Comparison of ENCODE assay signal across 8 cellular contexts in genomic region chr7:14691597-14692203, GRCh38.
DNase-seq lines count a peak whose midpoint lies in the region; ATAC-seq and TF ChIP-seq lines count a peak whose summit lies in the region.

No MANE protein-coding gene starts in this region.

- peak; percentile 84 for TF ChIP-seq CTCF in CD8-positive, alpha-beta T cell (IDR thresholded peaks at IDR 0.05)

- H3K4me1 ChIP-seq in CD8-positive, alpha-beta T cell (ENCODE audit: insufficient read depth, low read length): no peaks in the 10 kb centered on the region
- H3K4me1 ChIP-seq in effector memory CD4-positive, alpha-beta T cell (ENCODE audit: control insufficient read depth, insufficient read depth, low read length, poor library complexity, severe bottlenecking): no peaks in the 10 kb centered on the region

- H3K27ac Mint-ChIP-seq in CD8-positive, alpha-beta T cell: no peak overlapping the region
- no peak overlapping the region for H3K27ac Mint-ChIP-seq in activated CD4-positive, alpha-beta T cell treated with anti-CD3 and anti-CD28 coated beads, Interleukin-2, amount 10 ng/mL, durations not matched to agents 7 days and 5 days

- POLR2A ChIA-PET in CD8-positive, alpha-beta T cell (lab: Charles Lee): no interaction called here
- POLR2A ChIA-PET in activated CD4-positive, alpha-beta T cell treated with anti-CD3 and anti-CD28 coated beads, Interleukin-2, amount 10 ng/mL, durations not matched to agents 7 days and 5 days (lab: Charles Lee): no interaction called here

- H3K27ac ChIP-seq in CD8-positive, alpha-beta T cell (ENCODE audit: low read depth, low read length): no peak overlapping the region
- no peak overlapping the region for H3K27ac ChIP-seq in effector memory CD4-positive, alpha-beta T cell (ENCODE audit: insufficient read depth, low read length, poor library complexity, severe bottlenecking)

- CTCF ChIA-PET in CD8-positive, alpha-beta T cell (lab: Charles Lee): interaction anchor here (0.7 to 2.4 kb wide), 14 partner anchors 8 to 1416 kb away, joined by 3 to 16 read pairs (median 5); no protein-coding TSS in a partner anchor
- CTCF ChIA-PET in activated CD4-positive, alpha-beta T cell treated with anti-CD3 and anti-CD28 coated beads, Interleukin-2, amount 10 ng/mL, durations not matched to agents 7 days and 5 days (lab: Charles Lee): no interaction called here

- H3K9me3 ChIP-seq in CD8-positive, alpha-beta T cell (ENCODE audit: low read length): no peaks in the 10 kb centered on the region
- H3K9me3 ChIP-seq in effector memory CD4-positive, alpha-beta T cell (ENCODE audit: control insufficient read depth, low read length): no peaks in the 10 kb centered on the region

- no peaks in the 10 kb centered on the region for H3K27me3 ChIP-seq in CD8-positive, alpha-beta T cell (ENCODE audit: insufficient read depth, low read length)
- peaks cover 3% of the 10 kb centered on the region for H3K27me3 ChIP-seq in effector memory CD4-positive, alpha-beta T cell (replicated peaks; ENCODE audit: control insufficient read depth, insufficient read depth, low read length, poor library complexity, severe bottlenecking)

- H3K4me1 Mint-ChIP-seq in CD8-positive, alpha-beta T cell (ENCODE audit: low read depth): no peaks in the 10 kb centered on the region
- H3K4me1 Mint-ChIP-seq in activated CD4-positive, alpha-beta T cell treated with anti-CD3 and anti-CD28 coated beads, Interleukin-2, amount 10 ng/mL, durations not matched to agents 7 days and 5 days: no peaks in the 10 kb centered on the region

- no peaks in the 10 kb centered on the region for H3K27me3 Mint-ChIP-seq in CD8-positive, alpha-beta T cell (ENCODE audit: low read depth)
- H3K27me3 Mint-ChIP-seq in activated CD4-positive, alpha-beta T cell treated with anti-CD3 and anti-CD28 coated beads, Interleukin-2, amount 10 ng/mL, durations not matched to agents 7 days and 5 days: no peaks in the 10 kb centered on the region

- DNase-seq in CD8-positive, alpha-beta T cell: peak; percentile 1 to 65 (median 28)
- DNase-seq in NCI-H1092 treated with DMSO at 0.1 percent for 48 hours (lab: John Stamatoyannopoulos, UW) (peak; percentile 65), midbrain (lab: John Stamatoyannopoulos, UW) (peak; percentile 57)
- DNase-seq in activated CD4-positive, alpha-beta T cell treated with anti-CD3 and anti-CD28 coated beads, Interleukin-2, amount 10 ng/mL, durations not matched to agents 7 days and 5 days: peak; percentile 41
- DNase-seq in effector memory CD4-positive, alpha-beta T cell: peak in 2 of 3 donors; percentile 2 to 18
- DNase-seq in stimulated activated naive CD4-positive, alpha-beta T cell treated with Interleukin-2 at 50 U/mL for 16 hours (lab: John Stamatoyannopoulos, UW): peak; percentile 17

- H3K36me3 ChIP-seq in CD8-positive, alpha-beta T cell (ENCODE audit: insufficient read depth, low read length): no peaks in the 10 kb centered on the region
- H3K36me3 ChIP-seq in effector memory CD4-positive, alpha-beta T cell (ENCODE audit: control insufficient read depth, insufficient read depth, low read length): no peaks in the 10 kb centered on the region

- intact Hi-C loops in CD8-positive, alpha-beta T cell (cut with DNase I, micrococcal nuclease): loop anchor here (1.0 to 10.0 kb wide), 3 partner anchors 1409 to 1873 kb away; no protein-coding TSS in a partner anchor

- no peak for ATAC-seq in CD8-positive, alpha-beta T cell
- ATAC-seq in GM19467 (IDR thresholded peaks at IDR 0.05; ENCODE audit: unreplicated experiment) (peak; percentile 37), HG03135 (IDR thresholded peaks at IDR 0.05; ENCODE audit: unreplicated experiment) (no peak)

- no peak overlapping the region for H3K4me3 ChIP-seq in CD8-positive, alpha-beta T cell (ENCODE audit: low read depth, low read length)
- H3K4me3 ChIP-seq in effector memory CD4-positive, alpha-beta T cell (ENCODE audit: insufficient read depth, low read depth, low read length, poor library complexity, severe bottlenecking): no peak overlapping the region

- no peaks in the 10 kb centered on the region for H3K9me3 Mint-ChIP-seq in CD8-positive, alpha-beta T cell
- H3K9me3 Mint-ChIP-seq in activated CD4-positive, alpha-beta T cell treated with anti-CD3 and anti-CD28 coated beads, Interleukin-2, amount 10 ng/mL, durations not matched to agents 7 days and 5 days: no peaks in the 10 kb centered on the region

- no peak overlapping the region for H3K4me3 Mint-ChIP-seq in CD8-positive, alpha-beta T cell
- no peak overlapping the region for H3K4me3 Mint-ChIP-seq in activated CD4-positive, alpha-beta T cell treated with anti-CD3 and anti-CD28 coated beads, Interleukin-2, amount 10 ng/mL, durations not matched to agents 7 days and 5 days

- H3K36me3 Mint-ChIP-seq in CD8-positive, alpha-beta T cell: no peaks in the 10 kb centered on the region
- no peaks in the 10 kb centered on the region for H3K36me3 Mint-ChIP-seq in activated CD4-positive, alpha-beta T cell treated with anti-CD3 and anti-CD28 coated beads, Interleukin-2, amount 10 ng/mL, durations not matched to agents 7 days and 5 days (ENCODE audit: low read depth)

Comparison
In these comparisons a context has a peak if more than half of its experiments do, and no peak if none do; other contexts are left out.
1. DNase-seq: peak in every context shown above with its lines; median percentile 65 in NCI-H1092 treated with DMSO at 0.1 percent for 48 hours; 57 in midbrain; 41 in activated CD4-positive, alpha-beta T cell treated with anti-CD3 and anti-CD28 coated beads, Interleukin-2, amount 10 ng/mL, durations not matched to agents 7 days and 5 days; 28 in CD8-positive, alpha-beta T cell; 17 in stimulated activated naive CD4-positive, alpha-beta T cell treated with Interleukin-2 at 50 U/mL for 16 hours; 10 in effector memory CD4-positive, alpha-beta T cell.